In genomic region chr15:56731571-56731970, GRCh38 we compare ENCODE assay signal across 9 cellular contexts. TPM values are rescaled to one million over a fixed set of nuclear protein-coding genes. Genes with fewer than 3 reads are reported as not detected.
A peak's percentile ranks its signal among the peaks of the same experiment; 100 is the strongest.
DNase-seq lines count a peak whose midpoint lies in the region; ATAC-seq and TF ChIP-seq lines count a peak whose summit lies in the region.
"Had no signal": no experiment of that assay in that cellular context is flagged by ENCODE, and none has a peak within 500 bp of the region (broad histone marks: within the 10 kb centered on the region; RNA-seq: fewer than 3 reads in every experiment).

No MANE protein-coding gene starts in this region.

- no peaks in the 10 kb centered on the region for H3K36me3 ChIP-seq in left lung
- H3K36me3 ChIP-seq in testis (ENCODE audit: low read depth, missing control alignments), result no peaks in the 10 kb centered on the region

- H3K27me3 ChIP-seq in left lung (no peaks in the 10 kb centered on the region), testis (no peaks in the 10 kb centered on the region)

- TF ChIP-seq CTCF in left lung (IDR thresholded peaks at IDR 0.05) (no peak), testis (IDR thresholded peaks at IDR 0.05) (no peak), GM10248 (IDR thresholded peaks at IDR 0.05; ENCODE audit: control extremely low read depth, extremely low read depth, low read depth, missing control alignments) (no peak)

- 45 to 49% methylated on average over 8 of the region's 8 CpGs for WGBS in testis, 2 donors

- intact Hi-C loops in left lung (cut with DNase I), result no loop called here
- intact Hi-C loops in testis (cut with DNase I; ENCODE audit: low total_unique reads), result no loop called here

- POLR2A ChIA-PET in GM10248 (lab: Yijun Ruan, JAX), result no interaction called here

- peaks cover 24% of the 10 kb centered on the region for H3K4me1 Mint-ChIP-seq in T-helper 2 cell treated with Interferon-gamma antibody and Interleukin-4, amounts not matched to agents 5 μg/mL and 100 μg/mL, for 36 hours (ENCODE audit: low read depth)
- peaks cover 41% of the 10 kb centered on the region for H3K4me1 Mint-ChIP-seq in activated naive CD8-positive, alpha-beta T cell (ENCODE audit: low read depth)

- peaks cover 4% of the 10 kb centered on the region for H3K27me3 Mint-ChIP-seq in T-helper 2 cell treated with Interferon-gamma antibody and Interleukin-4, amounts not matched to agents 5 μg/mL and 100 μg/mL, for 36 hours (ENCODE audit: low read depth)
- H3K27me3 Mint-ChIP-seq in activated naive CD8-positive, alpha-beta T cell, result no peaks in the 10 kb centered on the region

- peaks cover 22 to 57% of the 10 kb centered on the region in 2 donors for H3K4me1 ChIP-seq in left lung
- H3K4me1 ChIP-seq in testis, result peaks cover 19% of the 10 kb centered on the region

- H3K27ac ChIP-seq in left lung (peak overlapping the region; percentile 95 to 99), testis (peak overlapping the region; percentile 81 to 99)

- H3K9me3 Mint-ChIP-seq in T-helper 2 cell treated with Interferon-gamma antibody and Interleukin-4, amounts not matched to agents 5 μg/mL and 100 μg/mL, for 36 hours, result peaks cover 11% of the 10 kb centered on the region
- H3K9me3 Mint-ChIP-seq in activated naive CD8-positive, alpha-beta T cell (ENCODE audit: low read depth), result no peaks in the 10 kb centered on the region

- H3K9me3 ChIP-seq in left lung (no peaks in the 10 kb centered on the region), testis (no peaks in the 10 kb centered on the region)

- peaks cover 34% of the 10 kb centered on the region for H3K36me3 Mint-ChIP-seq in T-helper 2 cell treated with Interferon-gamma antibody and Interleukin-4, amounts not matched to agents 5 μg/mL and 100 μg/mL, for 36 hours (ENCODE audit: low read depth)
- peaks cover 11% of the 10 kb centered on the region for H3K36me3 Mint-ChIP-seq in activated naive CD8-positive, alpha-beta T cell

- CTCF ChIA-PET in GM10248 (lab: Yijun Ruan, JAX), result interaction anchor here (1.1 to 1.8 kb wide), 2 partner anchors 9 to 91 kb away, joined by 3 to 5 read pairs; no protein-coding TSS in a partner anchor

- H3K4me3 ChIP-seq in left lung (peak overlapping the region; percentile 57), testis (no peak overlapping the region)

- ATAC-seq in left lung, result no peak

- no peak for TF ChIP-seq POLR2A in testis (IDR thresholded peaks at IDR 0.05)

- DNase-seq in T-helper 2 cell treated with Interferon-gamma antibody and Interleukin-4, amounts not matched to agents 5 μg/mL and 100 μg/mL, for 36 hours (ENCODE audit: low spot score), result no peak
- no peak for DNase-seq in T-helper 2 cell
- no peak for DNase-seq in left lung
- DNase-seq in testis, result no peak
- no peak for DNase-seq in SHP77 treated with DMSO at 0.1 percent for 48 hours (lab: John Stamatoyannopoulos, UW)
- DNase-seq in GM10248 (ENCODE audit: extremely low spot score), result no peak
- no peak for DNase-seq in GM03348 (ENCODE audit: low spot score)
- DNase-seq: activated gamma-delta T cell had no signal

- peak overlapping the region; percentile 97 for H3K4me3 Mint-ChIP-seq in T-helper 2 cell treated with Interferon-gamma antibody and Interleukin-4, amounts not matched to agents 5 μg/mL and 100 μg/mL, for 36 hours
- peak overlapping the region; percentile 92 for H3K4me3 Mint-ChIP-seq in activated naive CD8-positive, alpha-beta T cell

- no peak overlapping the region for H3K27ac Mint-ChIP-seq in T-helper 2 cell treated with Interferon-gamma antibody and Interleukin-4, amounts not matched to agents 5 μg/mL and 100 μg/mL, for 36 hours
- no peak overlapping the region for H3K27ac Mint-ChIP-seq in activated naive CD8-positive, alpha-beta T cell

RNA-seq across cellular contexts. Expression of gene ZNF280D, which starts 1.7 kb away (rescaled TPM):
- total RNA-seq in left lung (10 to 100 TPM; 34.3 to 37.4 TPM), testis (10 to 100 TPM; 48.6 to 50.2 TPM)
- polyA plus RNA-seq in testis (ENCODE audit: insufficient read depth, low read depth, low replicate concordance), result 12.6 TPM

Comparison
In these comparisons a context has a peak if more than half of its experiments do, and no peak if none do; other contexts are left out.
1. H3K4me3 ChIP-seq: peak in left lung (2 of 2); none in testis (0 of 2).